ENCODE assay signal across 19 cellular contexts in the genomic region with DNA sequence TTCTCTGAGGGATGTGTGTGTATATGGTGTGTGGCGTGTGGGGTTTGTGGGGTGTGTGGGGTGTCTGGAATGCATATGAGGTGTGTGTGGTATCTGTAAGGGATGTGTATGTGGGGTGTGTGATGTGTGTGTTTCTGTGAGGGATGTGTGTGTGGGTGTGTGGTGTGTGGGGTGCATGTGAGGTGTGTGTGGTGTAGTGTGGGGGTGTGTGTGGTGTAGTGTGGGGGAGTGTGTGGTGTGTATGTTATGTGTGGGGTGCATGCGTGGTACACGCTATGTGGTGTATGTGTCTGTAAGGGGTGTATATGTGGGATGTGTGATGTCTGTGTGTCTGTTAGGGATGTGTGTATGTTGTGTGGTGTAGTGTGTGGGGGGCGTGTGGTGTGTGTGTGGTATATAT.
DNase-seq lines count a peak whose midpoint lies in the region; ATAC-seq and TF ChIP-seq lines count a peak whose summit lies in the region.
"Had no signal": no experiment of that assay in that cellular context is flagged by ENCODE, and none has a peak within 500 bp of the region (broad histone marks: within the 10 kb centered on the region; RNA-seq: fewer than 3 reads in every experiment).

No MANE protein-coding gene starts in this region.

- H3K23ac ChIP-seq in IMR-90 (ENCODE audit: low read depth, low read length) = peak overlapping the region; percentile 99
- no peak overlapping the region for H3K23ac ChIP-seq in neuronal stem cell (ENCODE audit: low read depth, low read length, poor library complexity)

- peak overlapping the region; percentile 99 for H4K91ac ChIP-seq in IMR-90 (ENCODE audit: insufficient read depth, low read depth, low read length)
- peak overlapping the region; percentile 82 for H4K91ac ChIP-seq in neuronal stem cell (ENCODE audit: low read depth, low read length, poor library complexity)

- no peaks in the 10 kb centered on the region for H3K4me1 Mint-ChIP-seq in T-helper 17 cell
- H3K4me1 Mint-ChIP-seq: B cell, CD14-positive monocyte, IgD-negative memory B cell had no signal

- H2BK120ac ChIP-seq in IMR-90 (ENCODE audit: low read depth, low read length) (peak overlapping the region; percentile 100), neuronal stem cell (ENCODE audit: low read depth, low read length) (peak overlapping the region; percentile 68)

- peak overlapping the region; percentile 100 for H2BK20ac ChIP-seq in IMR-90 (ENCODE audit: low read depth, low read length)

- peak overlapping the region in 1 of 11 experiments; percentile 9; a peak in 1 of 22 replicates for H3K27ac ChIP-seq in BLaER1 treated with 17β-estradiol and CSF1 and Interleukin-3, amounts not matched to agents 10 nM and 100 nM
- H3K27ac ChIP-seq in IMR-90 (ENCODE audit: insufficient read depth, low read length) (peak overlapping the region; percentile 91; the same call in 1 of the 2 replicates), neuronal stem cell (replicated peaks; ENCODE audit: low read length) (no peak overlapping the region), upper lobe of right lung (no peak overlapping the region)
- H3K27ac ChIP-seq: GM23248 had no signal

- H2AK5ac ChIP-seq in IMR-90 (ENCODE audit: low read depth, low read length) (peak overlapping the region; percentile 100), neuronal stem cell (ENCODE audit: low read depth, low read length) (no peak overlapping the region)

- H3K36me3 Mint-ChIP-seq in T-helper 17 cell (ENCODE audit: low read depth) = no peaks in the 10 kb centered on the region
- H3K36me3 Mint-ChIP-seq: CD14-positive monocyte; CD8-positive, alpha-beta T cell; IgD-negative memory B cell had no signal

- ATAC-seq in IMR-90 (ENCODE audit: low read depth) (no peak), upper lobe of right lung (peak; percentile 33), T-helper 17 cell (no peak), HG02885 (IDR thresholded peaks at IDR 0.05; ENCODE audit: poor library complexity, unreplicated experiment) (no peak)
- ATAC-seq: CD8-positive, alpha-beta T cell had no signal

- H4K8ac ChIP-seq in IMR-90 (ENCODE audit: low read depth in 2 of 2, low read length in 2 of 2) = peak overlapping the region; percentile 90 to 100
- no peak overlapping the region for H4K8ac ChIP-seq in neuronal stem cell (ENCODE audit: low read depth, low read length)

- H4K5ac ChIP-seq in IMR-90 (ENCODE audit: low read depth, low read length) = peak overlapping the region; percentile 99

- H3K4ac ChIP-seq in IMR-90 (ENCODE audit: low read depth, low read length) (peak overlapping the region; percentile 100), neuronal stem cell (ENCODE audit: low read length) (no peak overlapping the region)

- H2AFZ ChIP-seq in IMR-90 (replicated peaks; ENCODE audit: low read length, poor library complexity) = peak overlapping the region; percentile 5
- no peak overlapping the region for H2AFZ ChIP-seq in neuronal stem cell (ENCODE audit: low read length)
- H2AFZ ChIP-seq: GM23248 had no signal

- no TSS peak for BruUV-seq in IMR-90 (replicated peaks; lab: Mats Ljungman, UMichigan)

- CTCF ChIA-PET in IMR-90 (lab: Yijun Ruan, JAX) = no interaction called here

- H4K20me1 ChIP-seq in BLaER1 treated with 17β-estradiol and CSF1 and Interleukin-3, amounts not matched to agents 10 nM and 100 nM = no peaks in the 10 kb centered on the region
- H4K20me1 ChIP-seq in IMR-90 (ENCODE audit: insufficient read depth, low read length) = no peaks in the 10 kb centered on the region

- H3K18ac ChIP-seq in IMR-90 (ENCODE audit: low read depth, low read length) = peak overlapping the region; percentile 98
- H3K18ac ChIP-seq in neuronal stem cell (ENCODE audit: low read length) = no peak overlapping the region

- H2BK5ac ChIP-seq in IMR-90 (ENCODE audit: low read depth, low read length, poor library complexity, severe bottlenecking) (peak overlapping the region; percentile 99), neuronal stem cell (ENCODE audit: low read length) (no peak overlapping the region)

- H3K9ac ChIP-seq in BLaER1 treated with 17β-estradiol and CSF1 and Interleukin-3, amounts not matched to agents 10 nM and 100 nM = no peak overlapping the region
- H3K9ac ChIP-seq in IMR-90 (ENCODE audit: low read depth, low read length) = no peak overlapping the region
- no peak overlapping the region for H3K9ac ChIP-seq in neuronal stem cell (ENCODE audit: low read depth, low read length, poor library complexity)
- H3K9ac ChIP-seq: GM23248 had no signal

- dilution Hi-C loops in IMR-90 (cut with HindIII; ENCODE audit: low sequenced_read_pairs, unreplicated experiment) = no loop called here

- H3K27me3 Mint-ChIP-seq in T-helper 17 cell = no peaks in the 10 kb centered on the region
- H3K27me3 Mint-ChIP-seq: IgD-negative memory B cell had no signal

- peak overlapping the region in 6 of 11 experiments; percentile 52 to 95 (median 70); a peak in 10 of 22 replicates for H3K4me2 ChIP-seq in BLaER1 treated with 17β-estradiol and CSF1 and Interleukin-3, amounts not matched to agents 10 nM and 100 nM
- H3K4me2 ChIP-seq in IMR-90 (ENCODE audit: low read depth, low read length) (no peak overlapping the region), neuronal stem cell (ENCODE audit: insufficient read depth, low read length, poor library complexity, severe bottlenecking) (no peak overlapping the region)

- peak overlapping the region; percentile 77 for H2AK9ac ChIP-seq in IMR-90 (replicated peaks; ENCODE audit: low read depth, low read length, poor library complexity)

- H3K27me3 ChIP-seq in BLaER1 treated with 17β-estradiol and CSF1 and Interleukin-3, amounts not matched to agents 10 nM and 100 nM = no peaks in the 10 kb centered on the region; a peak in 1 of 22 replicates
- no peaks in the 10 kb centered on the region for H3K27me3 ChIP-seq in IMR-90 (ENCODE audit: control insufficient read depth, insufficient read depth, low read length)
- H3K27me3 ChIP-seq in neuronal stem cell (ENCODE audit: control insufficient read depth in 3 of 3, insufficient read depth in 3 of 3, low read depth in 1 of 3, low read length in 3 of 3) = no peaks in the 10 kb centered on the region
- no peaks in the 10 kb centered on the region for H3K27me3 ChIP-seq in upper lobe of right lung

- TF ChIP-seq CTCF in IMR-90 (conservative IDR thresholded peaks at IDR 0.05; ENCODE audit: low read depth, low read length) (no peak), upper lobe of right lung (IDR thresholded peaks at IDR 0.05) (no peak)

- peak overlapping the region; percentile 18 for H2BK12ac ChIP-seq in neuronal stem cell (ENCODE audit: low read length)

- no peak overlapping the region for H3K4me3 ChIP-seq in BLaER1 treated with 17β-estradiol and CSF1 and Interleukin-3, amounts not matched to agents 10 nM and 100 nM
- no peak overlapping the region for H3K4me3 ChIP-seq in IMR-90 (ENCODE audit: insufficient read depth, low read depth, low read length)
- H3K4me3 ChIP-seq in neuronal stem cell (ENCODE audit: low read length in 2 of 2) = no peak overlapping the region
- H3K4me3 ChIP-seq in upper lobe of right lung = no peak overlapping the region
- H3K4me3 ChIP-seq: GM23248 had no signal

- WGBS in IMR-90 (ENCODE audit: extremely low coverage in 2 of 2, insufficient read length in 1 of 2), 2 experiments = 100% methylated on average over 1 to 3 of the region's 4 CpGs
- WGBS in neuronal stem cell (ENCODE audit: extremely low coverage in 2 of 2, insufficient read length in 2 of 2, insufficient replicate concordance in 1 of 2), 2 donors = 100% methylated on average over 1 to 3 of the region's 4 CpGs

- no peak for TF ChIP-seq POLR2A in IMR-90 (IDR thresholded peaks at IDR 0.05; ENCODE audit: low read depth, low read length)

- peaks cover 25% of the 10 kb centered on the region for H3K9me1 ChIP-seq in IMR-90 (ENCODE audit: insufficient read depth, low read length)

- no peak for TF ChIP-seq RAD21 in IMR-90 (IDR thresholded peaks at IDR 0.05; ENCODE audit: low read length)

- H3K79me1 ChIP-seq in IMR-90 (ENCODE audit: low read depth in 1 of 2, low read length in 2 of 2) (peaks cover 0 to 15% of the 10 kb centered on the region in 2 experiments; a peak in 1 of 4 replicates), neuronal stem cell (ENCODE audit: low read depth, low read length) (no peaks in the 10 kb centered on the region)

- in situ Hi-C loops in IMR-90 (cut with MboI; ENCODE audit: low sequenced_read_pairs) = loop anchor here (25.0 kb wide), 1 partner anchor 1341 kb away; no protein-coding TSS in a partner anchor
- in situ Hi-C loops in KBM-7 (cut with MboI; ENCODE audit: low pct_unique_long_range_greater_than_20kb, low sequenced_read_pairs) = no loop called here

- peaks cover 7 to 59% (median 48%) of the 10 kb centered on the region in 10 experiments; a peak in 19 of 20 replicates for H3K4me1 ChIP-seq in BLaER1 treated with 17β-estradiol and CSF1 and Interleukin-3, amounts not matched to agents 10 nM and 100 nM
- H3K4me1 ChIP-seq in IMR-90 (ENCODE audit: control insufficient read depth, insufficient read depth, low read length) (peaks cover 25% of the 10 kb centered on the region), neuronal stem cell (ENCODE audit: control insufficient read depth in 2 of 2, insufficient read depth in 1 of 2, low read depth in 1 of 2, low read length in 2 of 2) (peaks cover 0 to 7% of the 10 kb centered on the region in 2 donors), upper lobe of right lung (no peaks in the 10 kb centered on the region)

- peak overlapping the region; percentile 91; the same call in 1 of the 2 replicates for H3K56ac ChIP-seq in IMR-90 (ENCODE audit: extremely low read depth, insufficient read depth, low read length)

- no peaks in the 10 kb centered on the region for H3K36me3 ChIP-seq in BLaER1 treated with 17β-estradiol and CSF1 and Interleukin-3, amounts not matched to agents 10 nM and 100 nM
- H3K36me3 ChIP-seq in IMR-90 (ENCODE audit: control insufficient read depth, insufficient read depth, low read length) (no peaks in the 10 kb centered on the region), neuronal stem cell (replicated peaks in 1 of 2; ENCODE audit: control insufficient read depth in 2 of 2, insufficient read depth in 2 of 2, low read length in 2 of 2) (no peaks in the 10 kb centered on the region), upper lobe of right lung (no peaks in the 10 kb centered on the region)

- no peak overlapping the region for H3K4me3 Mint-ChIP-seq in T-helper 17 cell
- H3K4me3 Mint-ChIP-seq: B cell; CD14-positive monocyte; CD8-positive, alpha-beta T cell; IgD-negative memory B cell had no signal

- peaks cover 0 to 4% (median 0%) of the 10 kb centered on the region in 11 experiments; a peak in 4 of 22 replicates for H3K9me3 ChIP-seq in BLaER1 treated with 17β-estradiol and CSF1 and Interleukin-3, amounts not matched to agents 10 nM and 100 nM (replicated peaks in 1 of 11)
- H3K9me3 ChIP-seq in IMR-90 (ENCODE audit: control insufficient read depth, insufficient read depth, low read length) = no peaks in the 10 kb centered on the region
- H3K9me3 ChIP-seq in neuronal stem cell (replicated peaks in 1 of 2; ENCODE audit: control insufficient read depth in 2 of 2, insufficient read depth in 1 of 2, low read depth in 1 of 2, low read length in 2 of 2) = peaks cover 0 to 2% of the 10 kb centered on the region in 2 donors
- H3K9me3 ChIP-seq in upper lobe of right lung = no peaks in the 10 kb centered on the region
- H3K9me3 ChIP-seq in T-helper 17 cell (ENCODE audit: control insufficient read depth, low read length, poor library complexity, severe bottlenecking) = no peaks in the 10 kb centered on the region

- H3K14ac ChIP-seq in IMR-90 (replicated peaks; ENCODE audit: low read depth, low read length) (peak overlapping the region; percentile 99), neuronal stem cell (ENCODE audit: low read length) (peak overlapping the region; percentile 90)

- intact Hi-C loops in IMR-90 (cut with micrococcal nuclease) (loop anchor here (5.0 to 10.0 kb wide), 4 partner anchors 121 to 299 kb away; a partner anchor contains a TSS), upper lobe of right lung (cut with DNase I) (no loop called here)

- peak overlapping the region; percentile 99 for H2BK15ac ChIP-seq in IMR-90 (ENCODE audit: low read depth, low read length)
- H2BK15ac ChIP-seq in neuronal stem cell (ENCODE audit: low read length) = no peak overlapping the region

- POLR2A ChIA-PET in IMR-90 (lab: Charles Lee; ENCODE audit: unreplicated experiment) = no interaction called here

- DNase-seq in IMR-90 = no peak
- DNase-seq in neuronal stem cell (ENCODE audit: low spot score) = no peak
- no peak for DNase-seq in upper lobe of right lung
- DNase-seq in T-helper 17 cell = no peak
- DNase-seq in KBM-7 = no peak
- no peak for DNase-seq in NCI-H526 (lab: John Stamatoyannopoulos, UW)
- DNase-seq: ACHN; CD8-positive, alpha-beta T cell; COR-L47; DMS153; DMS79 treated with DMSO at 0.1 percent for 48 hours; EL; GM23248; H7 had no signal

- H3K27ac Mint-ChIP-seq in T-helper 17 cell = no peak overlapping the region
- H3K27ac Mint-ChIP-seq: B cell; CD14-positive monocyte; CD8-positive, alpha-beta T cell; IgD-negative memory B cell had no signal

Comparison
In these comparisons a context has a peak if more than half of its experiments do, and no peak if none do; other contexts are left out.
1. H3K4me2 ChIP-seq: peak in BLaER1 treated with 17β-estradiol and CSF1 and Interleukin-3, amounts not matched to agents 10 nM and 100 nM (6 of 11); none in IMR-90 (single experiment) and neuronal stem cell (single experiment).